ENCODE assay signal across 25 cellular contexts in the genomic region with DNA sequence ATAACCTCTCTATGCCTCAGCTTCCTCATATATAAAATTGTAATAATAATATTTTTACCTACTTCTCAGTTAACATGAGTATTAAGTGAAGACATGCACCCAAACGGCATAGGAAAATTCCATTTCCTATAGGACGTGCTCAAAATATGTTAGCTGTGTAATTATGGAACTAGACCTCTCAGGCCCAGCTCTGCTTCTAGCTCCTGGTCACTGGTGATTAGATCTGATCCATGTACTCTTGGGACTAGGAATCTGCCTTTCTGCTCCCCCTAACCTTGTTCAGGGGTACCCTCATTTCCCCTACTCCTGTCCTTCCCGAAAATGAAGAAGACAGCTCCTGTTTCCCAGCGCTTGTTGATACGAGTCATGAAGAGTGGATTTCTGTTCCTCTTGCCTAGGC. TPM values are rescaled to one million over a fixed set of nuclear protein-coding genes. Genes with fewer than 3 reads are reported as not detected.
DNase-seq lines count a peak whose midpoint lies in the region; ATAC-seq and TF ChIP-seq lines count a peak whose summit lies in the region.
"Had no signal": no experiment of that assay in that cellular context is flagged by ENCODE, and none has a peak within 500 bp of the region (broad histone marks: within the 10 kb centered on the region; RNA-seq: fewer than 3 reads in every experiment).

No MANE protein-coding gene starts in this region.

- no peak overlapping the region for H3K4me3 ChIP-seq in IMR-90 (ENCODE audit: insufficient read depth, low read depth, low read length)
- H3K4me3 ChIP-seq: BLaER1, GM12878 had no signal

- H3K56ac ChIP-seq in IMR-90 (ENCODE audit: extremely low read depth, insufficient read depth, low read length) = no peak overlapping the region

- no peaks in the 10 kb centered on the region for H4K20me1 ChIP-seq in IMR-90 (ENCODE audit: insufficient read depth, low read length)
- H4K20me1 ChIP-seq: BLaER1 had no signal

- CTCF ChIA-PET in IMR-90 (lab: Yijun Ruan, JAX) = no interaction called here

- no peak overlapping the region for H3K9ac ChIP-seq in IMR-90 (ENCODE audit: low read depth, low read length)
- H3K9ac ChIP-seq: BLaER1 had no signal

- no peak for ATAC-seq in IMR-90 (ENCODE audit: low read depth)
- peak; percentile 0 for ATAC-seq in left lobe of liver
- ATAC-seq in GM19452 (IDR thresholded peaks at IDR 0.05; ENCODE audit: unreplicated experiment) = no peak
- ATAC-seq: GM12878 had no signal

- DNase-seq in IMR-90 = no peak
- DNase-seq in left lobe of liver (ENCODE audit: low spot score) = no peak
- DNase-seq in neural crest cell (ENCODE audit: low read depth, low spot score) = no peak
- no peak for DNase-seq in osteocyte (ENCODE audit: extremely low spot score, unreplicated experiment)
- DNase-seq: 8988T; ACHN; BE2C; C1 segment of cervical spinal cord; CD4-positive, alpha-beta memory T cell; CD4-positive, CD25-positive, alpha-beta regulatory T cell; CD8-positive, alpha-beta memory T cell; COR-L47; DMS 273 treated with DMSO at 0.1 percent for 48 hours; DMS153; DMS53; DMS79; DND-41; EL; GDM1 had no signal

- no peaks in the 10 kb centered on the region for H3K79me1 ChIP-seq in IMR-90 (ENCODE audit: low read depth in 1 of 2, low read length in 2 of 2)

- POLR2A ChIA-PET in IMR-90 (lab: Charles Lee; ENCODE audit: unreplicated experiment) = no interaction called here

- intact Hi-C loops in IMR-90 (cut with micrococcal nuclease) = no loop called here

- H2BK15ac ChIP-seq in IMR-90 (ENCODE audit: low read depth, low read length) = no peak overlapping the region

- H4K5ac ChIP-seq in IMR-90 (ENCODE audit: low read depth, low read length) = no peak overlapping the region

- peak overlapping the region; percentile 39 for H3K27ac Mint-ChIP-seq in neural crest cell (ENCODE audit: unreplicated experiment)
- no peak overlapping the region for H3K27ac Mint-ChIP-seq in osteocyte (ENCODE audit: unreplicated experiment)
- H3K27ac Mint-ChIP-seq: CD14-positive monocyte; CD4-positive, alpha-beta memory T cell; CD4-positive, CD25-positive, alpha-beta regulatory T cell; CD8-positive, alpha-beta memory T cell had no signal

- H2AK5ac ChIP-seq in IMR-90 (ENCODE audit: low read depth, low read length) = no peak overlapping the region

- H3K27me3 Mint-ChIP-seq in neural crest cell (ENCODE audit: low read depth) (peaks cover 10% of the 10 kb centered on the region), osteocyte (ENCODE audit: unreplicated experiment) (peaks cover 42% of the 10 kb centered on the region)

- H3K36me3 Mint-ChIP-seq in neural crest cell (ENCODE audit: low read depth) (no peaks in the 10 kb centered on the region), osteocyte (ENCODE audit: unreplicated experiment) (no peaks in the 10 kb centered on the region)
- H3K36me3 Mint-ChIP-seq: CD14-positive monocyte; CD4-positive, alpha-beta memory T cell; CD4-positive, CD25-positive, alpha-beta regulatory T cell; CD8-positive, alpha-beta memory T cell had no signal

- H3K4me2 ChIP-seq in IMR-90 (ENCODE audit: low read depth, low read length) = no peak overlapping the region
- H3K4me2 ChIP-seq: BLaER1 had no signal

- H3K9me1 ChIP-seq in IMR-90 (ENCODE audit: insufficient read depth, low read length) = no peaks in the 10 kb centered on the region

- in situ Hi-C loops in IMR-90 (cut with MboI; ENCODE audit: low sequenced_read_pairs) = no loop called here

- H2AK9ac ChIP-seq in IMR-90 (replicated peaks; ENCODE audit: low read depth, low read length, poor library complexity) = no peak overlapping the region

- no peak overlapping the region for H3K18ac ChIP-seq in IMR-90 (ENCODE audit: low read depth, low read length)

- no peaks in the 10 kb centered on the region for H3K9me3 ChIP-seq in IMR-90 (ENCODE audit: control insufficient read depth, insufficient read depth, low read length)
- H3K9me3 ChIP-seq: BE2C, BLaER1 had no signal

- no peak overlapping the region for H4K8ac ChIP-seq in IMR-90 (ENCODE audit: low read depth in 2 of 2, low read length in 2 of 2)

- H3K14ac ChIP-seq in IMR-90 (replicated peaks; ENCODE audit: low read depth, low read length) = no peak overlapping the region

- TF ChIP-seq RAD21 in IMR-90 (IDR thresholded peaks at IDR 0.05; ENCODE audit: low read length) = no peak

- H2BK5ac ChIP-seq in IMR-90 (ENCODE audit: low read depth, low read length, poor library complexity, severe bottlenecking) = no peak overlapping the region

- H3K4me1 Mint-ChIP-seq in neural crest cell (no peaks in the 10 kb centered on the region), osteocyte (ENCODE audit: unreplicated experiment) (no peaks in the 10 kb centered on the region)
- H3K4me1 Mint-ChIP-seq: CD14-positive monocyte; CD4-positive, alpha-beta memory T cell; CD4-positive, CD25-positive, alpha-beta regulatory T cell; CD8-positive, alpha-beta memory T cell had no signal

- H4K91ac ChIP-seq in IMR-90 (ENCODE audit: insufficient read depth, low read depth, low read length) = no peak overlapping the region

- no peak overlapping the region for H2BK20ac ChIP-seq in IMR-90 (ENCODE audit: low read depth, low read length)

- no peak overlapping the region for H3K27ac ChIP-seq in IMR-90 (ENCODE audit: insufficient read depth, low read length)
- H3K27ac ChIP-seq: BLaER1 had no signal

- no peak overlapping the region for H3K4ac ChIP-seq in IMR-90 (ENCODE audit: low read depth, low read length)

- H3K9me3 Mint-ChIP-seq in neural crest cell (peaks cover 3% of the 10 kb centered on the region), osteocyte (ENCODE audit: unreplicated experiment) (no peaks in the 10 kb centered on the region)
- H3K9me3 Mint-ChIP-seq: CD4-positive, alpha-beta memory T cell; CD8-positive, alpha-beta memory T cell had no signal

- no peak overlapping the region for H3K4me3 Mint-ChIP-seq in neural crest cell
- H3K4me3 Mint-ChIP-seq in osteocyte (ENCODE audit: unreplicated experiment) = no peak overlapping the region
- H3K4me3 Mint-ChIP-seq: CD14-positive monocyte; CD4-positive, alpha-beta memory T cell; CD4-positive, CD25-positive, alpha-beta regulatory T cell; CD8-positive, alpha-beta memory T cell had no signal

- H3K27me3 ChIP-seq in IMR-90 (ENCODE audit: control insufficient read depth, insufficient read depth, low read length) = peaks cover 8% of the 10 kb centered on the region
- H3K27me3 ChIP-seq: BLaER1 had no signal

- dilution Hi-C loops in IMR-90 (cut with HindIII; ENCODE audit: low sequenced_read_pairs, unreplicated experiment) = no loop called here

- H2BK120ac ChIP-seq in IMR-90 (ENCODE audit: low read depth, low read length) = no peak overlapping the region

- H3K36me3 ChIP-seq in IMR-90 (ENCODE audit: control insufficient read depth, insufficient read depth, low read length) = no peaks in the 10 kb centered on the region
- H3K36me3 ChIP-seq: BE2C, BLaER1 had no signal

- WGBS in IMR-90 (ENCODE audit: extremely low coverage in 2 of 2, insufficient read length in 1 of 2), 2 experiments = no CpG with 5 or more reads among the region's 5 CpGs

- BruUV-seq in IMR-90 (replicated peaks; lab: Mats Ljungman, UMichigan) = no TSS peak

- no peak for TF ChIP-seq CTCF in IMR-90 (conservative IDR thresholded peaks at IDR 0.05; ENCODE audit: low read depth, low read length)
- TF ChIP-seq CTCF in neural crest cell (conservative IDR thresholded peaks at IDR 0.05) = no peak
- no peak for TF ChIP-seq CTCF in osteocyte (IDR thresholded peaks at IDR 0.05)

- TF ChIP-seq POLR2A in IMR-90 (IDR thresholded peaks at IDR 0.05; ENCODE audit: low read depth, low read length) = no peak

- no peaks in the 10 kb centered on the region for H3K4me1 ChIP-seq in IMR-90 (ENCODE audit: control insufficient read depth, insufficient read depth, low read length)
- H3K4me1 ChIP-seq: BE2C, BLaER1 had no signal

- H2AFZ ChIP-seq in IMR-90 (replicated peaks; ENCODE audit: low read length, poor library complexity) = peak overlapping the region; percentile 14

- no peak overlapping the region for H3K23ac ChIP-seq in IMR-90 (ENCODE audit: low read depth, low read length)

TF ChIP-seq in IMR-90, 13 proteins besides CTCF, POLR2A, EP300 and RAD21 (continues in another document):
- TF ChIP-seq CEBPB (IDR thresholded peaks at IDR 0.05; ENCODE audit: low read depth, low read length) (no peak), CHD1 (IDR thresholded peaks at IDR 0.05; ENCODE audit: low read depth, low read length) (no peak), RFX5 (IDR thresholded peaks at IDR 0.05; ENCODE audit: low read depth, low read length) (no peak), NFE2L2 (IDR thresholded peaks at IDR 0.05; ENCODE audit: low read depth, low read length) (no peak), SMC3 (IDR thresholded peaks at IDR 0.05; ENCODE audit: low read depth, low read length) (no peak), MXI1 (IDR thresholded peaks at IDR 0.05; ENCODE audit: borderline replicate concordance, low read depth, low read length) (no peak), MAFK (IDR thresholded peaks at IDR 0.05; ENCODE audit: low read depth, low read length) (no peak), FOS (IDR thresholded peaks at IDR 0.05; ENCODE audit: low read depth, low read length) (no peak)
- TF ChIP-seq, protein P1, sequence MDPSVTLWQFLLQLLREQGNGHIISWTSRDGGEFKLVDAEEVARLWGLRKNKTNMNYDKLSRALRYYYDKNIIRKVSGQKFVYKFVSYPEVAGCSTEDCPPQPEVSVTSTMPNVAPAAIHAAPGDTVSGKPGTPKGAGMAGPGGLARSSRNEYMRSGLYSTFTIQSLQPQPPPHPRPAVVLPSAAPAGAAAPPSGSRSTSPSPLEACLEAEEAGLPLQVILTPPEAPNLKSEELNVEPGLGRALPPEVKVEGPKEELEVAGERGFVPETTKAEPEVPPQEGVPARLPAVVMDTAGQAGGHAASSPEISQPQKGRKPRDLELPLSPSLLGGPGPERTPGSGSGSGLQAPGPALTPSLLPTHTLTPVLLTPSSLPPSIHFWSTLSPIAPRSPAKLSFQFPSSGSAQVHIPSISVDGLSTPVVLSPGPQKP (IDR thresholded peaks at IDR 0.05; ENCODE audit: borderline replicate concordance, low read depth, low read length) = no peak

RNA-seq across cellular contexts. Expression of gene TF, which starts 29.6 kb away (rescaled TPM):
- total RNA-seq in IMR-90 (2012; rRNA removed) (not detected in 2 replicates), left lobe of liver (25,131 TPM), neural crest cell (0.98 and 1.6 TPM in 2 replicates), osteocyte (1.9 and 2.0 TPM in 2 replicates)
- polyA plus RNA-seq in IMR-90 (2012; rRNA removed) = 0.01 and 0.07 TPM in 2 replicates
- 0.07 TPM in 1 of 2 replicates, not detected in the other for polyA plus RNA-seq in IMR-90 (2012; cell fraction: cytosol; rRNA removed)
- polyA plus RNA-seq in IMR-90 (2012; cell fraction: nucleus; rRNA removed; ENCODE audit: low replicate concordance) = 0.63 and 1.6 TPM in 2 replicates
- total RNA-seq: Daoy, G401 had no signal
- polyA plus RNA-seq: CD14-positive monocyte; CD4-positive, alpha-beta memory T cell; CD4-positive, CD25-positive, alpha-beta regulatory T cell; CD8-positive, alpha-beta memory T cell had no signal

RNA-seq across cellular contexts. Expression of gene SRPRB, which starts 29.8 kb away (rescaled TPM):
- 98.9 and 131 TPM in 2 replicates for total RNA-seq in IMR-90 (2012; rRNA removed)
- polyA plus RNA-seq in IMR-90 (2012; rRNA removed) = 28.8 and 36.5 TPM in 2 replicates
- 12.2 and 12.8 TPM in 2 replicates for polyA plus RNA-seq in IMR-90 (2012; cell fraction: cytosol; rRNA removed)
- 4.6 and 15.2 TPM in 2 replicates for polyA plus RNA-seq in IMR-90 (2012; cell fraction: nucleus; rRNA removed; ENCODE audit: low replicate concordance)
- total RNA-seq in left lobe of liver = 73.3 TPM
- total RNA-seq in neural crest cell = 59.8 and 61.5 TPM in 2 replicates
- total RNA-seq in osteocyte = 84.7 and 91.7 TPM in 2 replicates

Comparison
In these comparisons a context has a peak if more than half of its experiments do, and no peak if none do; other contexts are left out.
1. RNA of gene TF, which starts 29.6 kb away (total RNA-seq): 25,131 TPM in left lobe of liver (single experiment); 1.9 to 2.0 TPM in osteocyte, 0.98 to 1.6 TPM in neural crest cell and not detected in IMR-90; every median in the first group is over 1,000 times any median in the second.